Comparison of ENCODE assay signal across 8 cellular contexts in genomic region chr9:117073539-117074336, GRCh38.
DNase-seq lines count a peak whose midpoint lies in the region; ATAC-seq and TF ChIP-seq lines count a peak whose summit lies in the region.

No MANE protein-coding gene starts in this region.

- intact Hi-C loops in left ventricle myocardium inferior (cut with micrococcal nuclease) = no loop called here
- intact Hi-C loops in cardiac septum (cut with DNase I) = no loop called here
- intact Hi-C loops in dorsolateral prefrontal cortex (cut with DNase I) = loop anchor here (2.0 to 5.0 kb wide), 3 partner anchors 174 to 335 kb away; no protein-coding TSS in a partner anchor

- no peak overlapping the region for H3K4me3 ChIP-seq in left ventricle myocardium inferior
- H3K4me3 ChIP-seq in dorsolateral prefrontal cortex = no peak overlapping the region
- no peak overlapping the region for H3K4me3 ChIP-seq in suprapubic skin

- no peak for TF ChIP-seq POLR2A in suprapubic skin (IDR thresholded peaks at IDR 0.05)

- no peaks in the 10 kb centered on the region for H3K9me3 ChIP-seq in left ventricle myocardium inferior (replicated peaks)
- H3K9me3 ChIP-seq in suprapubic skin = no peaks in the 10 kb centered on the region

- no peak for ATAC-seq in HG02884 (IDR thresholded peaks at IDR 0.05; ENCODE audit: unreplicated experiment)

- WGBS in suprapubic skin = 42% methylated on average over 11 of the region's 11 CpGs

- H3K4me1 ChIP-seq in left ventricle myocardium inferior (no peaks in the 10 kb centered on the region), suprapubic skin (no peaks in the 10 kb centered on the region)

- H3K27ac ChIP-seq in left ventricle myocardium inferior (replicated peaks) (no peak overlapping the region), dorsolateral prefrontal cortex (no peak overlapping the region), suprapubic skin (no peak overlapping the region)

- TF ChIP-seq CTCF in left ventricle myocardium inferior (IDR thresholded peaks at IDR 0.05; ENCODE audit: borderline replicate concordance) = peak; percentile 40
- TF ChIP-seq CTCF in dorsolateral prefrontal cortex (IDR thresholded peaks at IDR 0.05 in 54 of 56, conservative IDR thresholded peaks at IDR 0.05 in 2 of 56; ENCODE audit: low read depth in 1 of 56, partially characterized antibody in 56 of 56) = peak; percentile 58 to 87 (median 75)
- peak in 1 of 2 donors; percentile 29 for TF ChIP-seq CTCF in suprapubic skin (IDR thresholded peaks at IDR 0.05)

- no peak for TF ChIP-seq EP300 in suprapubic skin (IDR thresholded peaks at IDR 0.05)

- H3K27me3 ChIP-seq in left ventricle myocardium inferior (ENCODE audit: low read depth) (peaks cover 16% of the 10 kb centered on the region), dorsolateral prefrontal cortex (no peaks in the 10 kb centered on the region), suprapubic skin (no peaks in the 10 kb centered on the region)

- DNase-seq in left ventricle myocardium inferior = no peak
- DNase-seq in cardiac septum (ENCODE audit: low spot score) = no peak
- peak; percentile 31 for DNase-seq in NCI-H2171 treated with DMSO at 0.1 percent for 48 hours (lab: John Stamatoyannopoulos, UW)
- peak in 9 of 10 donors; percentile 51 to 76 (median 58) for DNase-seq in dorsolateral prefrontal cortex
- DNase-seq in renal cortical epithelial cell (ENCODE audit: low read depth) = peak; percentile 26
- DNase-seq in dedifferentiated amniotic fluid mesenchymal stem cell (ENCODE audit: extremely low spot score) = no peak
- DNase-seq in suprapubic skin (ENCODE audit: low spot score in 2 of 2) = no peak

- H3K36me3 ChIP-seq in left ventricle myocardium inferior = no peaks in the 10 kb centered on the region
- no peaks in the 10 kb centered on the region for H3K36me3 ChIP-seq in suprapubic skin

Comparison
In these comparisons a context has a peak if more than half of its experiments do, and no peak if none do; other contexts are left out.
1. DNase-seq: peak in NCI-H2171 treated with DMSO at 0.1 percent for 48 hours (single experiment), dorsolateral prefrontal cortex (9 of 10) and renal cortical epithelial cell (single experiment); none in left ventricle myocardium inferior (single experiment), cardiac septum (single experiment), dedifferentiated amniotic fluid mesenchymal stem cell (single experiment) and suprapubic skin (0 of 2).
2. intact Hi-C loops: an anchor here in dorsolateral prefrontal cortex (2.0 to 5.0 kb wide); none called in left ventricle myocardium inferior and cardiac septum.